Comparison of ENCODE assay signal across 8 cellular contexts in the genomic region with DNA sequence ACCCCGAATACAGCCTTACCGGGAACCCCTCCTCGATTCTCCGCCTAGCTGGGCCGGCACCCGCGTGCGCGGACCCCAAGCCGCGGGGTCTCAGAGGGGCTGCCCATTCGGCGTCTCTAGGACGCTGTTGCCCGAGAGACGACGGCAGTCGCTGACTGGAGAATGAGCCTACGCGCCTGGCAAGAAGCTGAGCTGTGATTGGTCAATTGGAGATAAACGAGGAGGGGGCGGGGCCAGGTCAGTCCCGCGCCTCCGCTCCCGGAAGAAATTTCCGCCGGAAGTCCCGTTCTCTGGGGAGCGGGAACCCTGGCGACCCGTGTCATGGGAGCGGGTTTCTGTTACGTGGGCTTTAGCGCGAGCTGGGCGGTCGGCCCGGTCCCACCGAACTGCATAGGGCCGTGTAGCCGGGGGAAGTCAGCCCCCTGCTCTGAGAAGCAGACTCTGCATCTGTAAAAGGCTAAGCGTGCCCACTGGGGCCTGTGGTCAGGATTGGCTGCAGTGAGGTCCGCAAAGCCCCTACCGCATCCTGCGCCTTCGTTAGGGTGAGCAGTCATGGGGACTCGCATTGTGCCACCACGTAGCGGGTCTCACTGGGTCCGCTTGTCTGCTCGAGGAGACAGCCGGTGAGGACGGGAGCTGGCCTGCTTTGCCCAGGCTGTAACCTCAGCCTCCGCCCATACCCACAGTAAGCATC. TPM values are rescaled to one million over a fixed set of nuclear protein-coding genes. Genes with fewer than 3 reads are reported as not detected.
DNase-seq lines count a peak whose midpoint lies in the region; ATAC-seq, FAIRE-seq and TF ChIP-seq lines count a peak whose summit lies in the region.

A gene with protein sequence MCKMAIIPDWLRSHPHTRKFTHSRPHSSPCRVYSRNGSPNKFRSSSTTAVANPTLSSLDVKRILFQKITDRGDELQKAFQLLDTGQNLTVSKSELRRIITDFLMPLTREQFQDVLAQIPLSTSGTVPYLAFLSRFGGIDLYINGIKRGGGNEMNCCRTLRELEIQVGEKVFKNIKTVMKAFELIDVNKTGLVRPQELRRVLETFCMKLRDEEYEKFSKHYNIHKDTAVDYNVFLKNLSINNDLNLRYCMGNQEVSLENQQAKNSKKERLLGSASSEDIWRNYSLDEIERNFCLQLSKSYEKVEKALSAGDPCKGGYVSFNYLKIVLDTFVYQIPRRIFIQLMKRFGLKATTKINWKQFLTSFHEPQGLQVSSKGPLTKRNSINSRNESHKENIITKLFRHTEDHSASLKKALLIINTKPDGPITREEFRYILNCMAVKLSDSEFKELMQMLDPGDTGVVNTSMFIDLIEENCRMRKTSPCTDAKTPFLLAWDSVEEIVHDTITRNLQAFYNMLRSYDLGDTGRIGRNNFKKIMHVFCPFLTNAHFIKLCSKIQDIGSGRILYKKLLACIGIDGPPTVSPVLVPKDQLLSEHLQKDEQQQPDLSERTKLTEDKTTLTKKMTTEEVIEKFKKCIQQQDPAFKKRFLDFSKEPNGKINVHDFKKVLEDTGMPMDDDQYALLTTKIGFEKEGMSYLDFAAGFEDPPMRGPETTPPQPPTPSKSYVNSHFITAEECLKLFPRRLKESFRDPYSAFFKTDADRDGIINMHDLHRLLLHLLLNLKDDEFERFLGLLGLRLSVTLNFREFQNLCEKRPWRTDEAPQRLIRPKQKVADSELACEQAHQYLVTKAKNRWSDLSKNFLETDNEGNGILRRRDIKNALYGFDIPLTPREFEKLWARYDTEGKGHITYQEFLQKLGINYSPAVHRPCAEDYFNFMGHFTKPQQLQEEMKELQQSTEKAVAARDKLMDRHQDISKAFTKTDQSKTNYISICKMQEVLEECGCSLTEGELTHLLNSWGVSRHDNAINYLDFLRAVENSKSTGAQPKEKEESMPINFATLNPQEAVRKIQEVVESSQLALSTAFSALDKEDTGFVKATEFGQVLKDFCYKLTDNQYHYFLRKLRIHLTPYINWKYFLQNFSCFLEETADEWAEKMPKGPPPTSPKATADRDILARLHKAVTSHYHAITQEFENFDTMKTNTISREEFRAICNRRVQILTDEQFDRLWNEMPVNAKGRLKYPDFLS (N-terminal part only) (minus strand): TSS at position 157 of the 694 bp plus-strand sequence. CDS start 29,987 bp downstream, outside the sequence.

- H3K27ac ChIP-seq in body of pancreas (peak within 1 kb of the TSS; percentile 59 to 77 (median 73)), sigmoid colon (peak within 1 kb of the TSS; percentile 74 to 87 (median 82))

- in situ Hi-C loops in GM13976 (cut with MboI; ENCODE audit: low sequenced_read_pairs, unreplicated experiment) = no loop called here

- FAIRE-seq in TTC549 (lab: Jason Lieb, UNC) = peak; percentile 89

- H3K4me1 ChIP-seq in body of pancreas (peaks cover 14% of the 10 kb centered on the region), sigmoid colon (peaks cover 0 to 18% (median 15%) of the 10 kb centered on the region in 4 donors)

- intact Hi-C loops in body of pancreas (cut with DNase I) = no loop called here
- intact Hi-C loops in sigmoid colon (cut with DNase I) = loop anchor here (5.0 kb wide), 1 partner anchor 140 kb away; no protein-coding TSS in a partner anchor

- H3K9me3 ChIP-seq in body of pancreas (no peaks in the 10 kb centered on the region), sigmoid colon (no peaks in the 10 kb centered on the region)

- peak within 1 kb of the TSS; percentile 73 to 98 for H3K4me3 ChIP-seq in body of pancreas
- peak within 1 kb of the TSS; percentile 72 to 98 (median 88) for H3K4me3 ChIP-seq in sigmoid colon

- H3K27me3 ChIP-seq in body of pancreas = no peaks in the 10 kb centered on the region
- H3K27me3 ChIP-seq in sigmoid colon = no peaks in the 10 kb centered on the region

- TF ChIP-seq EP300 in sigmoid colon (IDR thresholded peaks at IDR 0.05) = no peak

- ATAC-seq in HG02885 (IDR thresholded peaks at IDR 0.05; ENCODE audit: poor library complexity, unreplicated experiment) (peak; percentile 93), body of pancreas (peak; percentile 99), HG03457 (IDR thresholded peaks at IDR 0.05; ENCODE audit: unreplicated experiment) (no peak)

- WGBS in body of pancreas, 2 donors = 0 to 1% methylated on average over 1 to 55 of the region's 55 CpGs
- WGBS in sigmoid colon, 2 donors = 1 to 2% methylated on average over 55 of the region's 55 CpGs

- TF ChIP-seq POLR2A in body of pancreas (IDR thresholded peaks at IDR 0.05) = peak; percentile 51 to 87 (median 77)
- TF ChIP-seq POLR2A in sigmoid colon (IDR thresholded peaks at IDR 0.05) = peak; percentile 44 to 65

- TF ChIP-seq CTCF in GM13976 (IDR thresholded peaks at IDR 0.05; ENCODE audit: borderline replicate concordance, control extremely low read depth, extremely low read depth, insufficient read depth, missing control alignments) (no peak), body of pancreas (IDR thresholded peaks at IDR 0.05) (no peak), sigmoid colon (IDR thresholded peaks at IDR 0.05) (no peak)

- peak; percentile 96 for DNase-seq in GM13976 (ENCODE audit: low spot score)
- DNase-seq in NCI-H2081 treated with DMSO at 0.1 percent for 48 hours (lab: John Stamatoyannopoulos, UW) = peak; percentile 40
- peak; percentile 95 to 96 (median 95) for DNase-seq in body of pancreas
- DNase-seq in iPS DF 4.7 (ENCODE audit: extremely low read depth, low spot score) = peak; percentile 75
- peak; percentile 96 for DNase-seq in sigmoid colon

- H3K36me3 ChIP-seq in body of pancreas (replicated peaks in 1 of 2; ENCODE audit: insufficient read depth in 1 of 2, low read depth in 2 of 2) (no peaks in the 10 kb centered on the region), sigmoid colon (no peaks in the 10 kb centered on the region)

RNA-seq across cellular contexts. Expression of the gene that starts here (rescaled TPM):
- 1 to 10 TPM; 4.0 to 4.4 TPM for total RNA-seq in body of pancreas
- 1 to 10 TPM; 1.8 to 5.7 (median 3.5) TPM for total RNA-seq in sigmoid colon
- polyA plus RNA-seq in sigmoid colon = under 1 TPM; 0.45 to 0.60 (median 0.46) TPM

Comparison
In these comparisons a context has a peak if more than half of its experiments do, and no peak if none do; other contexts are left out.
1. DNase-seq: peak in every context shown above with its lines; median percentile 96 in GM13976; 96 in sigmoid colon; 95 in body of pancreas; 75 in iPS DF 4.7; 40 in NCI-H2081 treated with DMSO at 0.1 percent for 48 hours.